Comparison of ENCODE assay signal across 24 cellular contexts in the genomic region with DNA sequence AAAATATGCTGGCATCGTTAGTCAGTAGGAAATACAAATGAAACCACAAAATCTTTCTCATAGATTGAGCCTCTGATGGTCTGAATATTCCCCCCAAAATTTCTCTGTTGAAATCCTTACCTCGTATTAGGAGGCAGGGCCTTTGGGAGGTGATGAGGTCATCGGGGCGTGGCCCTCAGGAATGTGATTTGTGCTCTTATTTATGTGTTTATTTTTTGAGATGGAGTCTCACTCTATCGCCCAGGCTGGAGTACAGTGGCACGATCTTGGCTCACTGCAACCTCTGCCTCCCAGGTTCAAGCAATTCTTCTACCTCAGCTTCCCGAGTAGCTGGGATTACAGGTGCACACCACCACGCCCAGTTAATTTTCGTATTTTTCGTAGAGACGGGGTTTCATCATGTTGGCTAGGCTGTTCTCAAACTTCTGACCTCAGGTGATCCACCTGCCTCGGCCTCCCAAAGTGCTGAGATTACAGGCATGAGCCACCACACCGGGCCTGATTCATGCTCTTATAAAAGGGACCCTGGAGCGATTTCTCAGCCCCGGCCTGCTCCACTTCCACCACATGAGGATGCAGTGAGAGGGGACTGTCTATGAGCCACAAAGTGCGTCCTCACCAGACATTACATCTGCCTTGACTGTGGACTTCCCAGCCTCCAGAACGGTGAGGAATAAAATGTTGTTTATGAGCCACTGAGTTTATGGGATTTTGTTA. TPM values are rescaled to one million over a fixed set of nuclear protein-coding genes. Genes with fewer than 3 reads are reported as not detected.
"Had no signal": no experiment of that assay in that cellular context is flagged by ENCODE, and none has a peak within 500 bp of the region (broad histone marks: within the 10 kb centered on the region; RNA-seq: fewer than 3 reads in every experiment).

No MANE protein-coding gene starts in this region.

- H3K9me3 ChIP-seq: ascending aorta, psoas muscle, upper lobe of left lung had no signal

- FAIRE-seq: frontal cortex, small intestine had no signal

- H3K27me3 ChIP-seq: ascending aorta, brain microvascular endothelial cell, upper lobe of left lung had no signal

- ATAC-seq: activated CD8-positive, alpha-beta memory T cell treated with anti-CD3 and anti-CD28 coated beads, Interleukin-2, amount 10 ng/mL, durations not matched to agents 7 days and 5 days; activated CD8-positive, alpha-beta T cell treated with anti-CD3 and anti-CD28 coated beads for 36 hours; esophagus mucosa; left ventricle myocardium superior; naive thymus-derived CD8-positive, alpha-beta T cell; psoas muscle; right cardiac atrium had no signal

- H3K27ac ChIP-seq: ascending aorta, brain microvascular endothelial cell, psoas muscle, upper lobe of left lung had no signal

- DNase-seq: activated CD4-positive, alpha-beta T cell treated with anti-CD3 and anti-CD28 coated beads for 48 hours; activated CD8-positive, alpha-beta memory T cell treated with anti-CD3 and anti-CD28 coated beads, Interleukin-2, amount 10 ng/mL, durations not matched to agents 7 days and 5 days; activated CD8-positive, alpha-beta T cell treated with anti-CD3 and anti-CD28 coated beads for 36 hours; activated gamma-delta T cell treated with Interleukin-2 at 50 U/mL for 16 hours; activated T-cell treated with anti-CD3 and anti-CD28 coated beads for 4 hours; brain microvascular endothelial cell; caudate nucleus; dermis blood vessel endothelial cell; effector CD8-positive, alpha-beta T cell; glutamatergic neuron; hippocampal formation; left ventricle myocardium superior; mammary epithelial cell; psoas muscle; small intestine; stimulated activated CD4-positive, alpha-beta T cell treated with anti-CD3 and anti-CD28 coated beads, Interleukin-15, amount 100 ng/mL, for 24 hours; stimulated activated CD4-positive, alpha-beta T cell treated with anti-CD3 and anti-CD28 coated beads, Interleukin-2, amount 100 ng/mL, for 48 hours; stimulated activated naive CD4-positive, alpha-beta T cell had no signal

- H3K36me3 ChIP-seq: ascending aorta, brain microvascular endothelial cell, upper lobe of left lung had no signal

- H3K4me1 ChIP-seq: ascending aorta, psoas muscle had no signal

- H3K4me3 ChIP-seq: ascending aorta, psoas muscle, upper lobe of left lung had no signal

RNA-seq across cellular contexts. Expression of a gene that starts 53.1 kb away (rescaled TPM):
- total RNA-seq: ascending aorta, left ventricle myocardium superior had no signal
